In the genomic region with DNA sequence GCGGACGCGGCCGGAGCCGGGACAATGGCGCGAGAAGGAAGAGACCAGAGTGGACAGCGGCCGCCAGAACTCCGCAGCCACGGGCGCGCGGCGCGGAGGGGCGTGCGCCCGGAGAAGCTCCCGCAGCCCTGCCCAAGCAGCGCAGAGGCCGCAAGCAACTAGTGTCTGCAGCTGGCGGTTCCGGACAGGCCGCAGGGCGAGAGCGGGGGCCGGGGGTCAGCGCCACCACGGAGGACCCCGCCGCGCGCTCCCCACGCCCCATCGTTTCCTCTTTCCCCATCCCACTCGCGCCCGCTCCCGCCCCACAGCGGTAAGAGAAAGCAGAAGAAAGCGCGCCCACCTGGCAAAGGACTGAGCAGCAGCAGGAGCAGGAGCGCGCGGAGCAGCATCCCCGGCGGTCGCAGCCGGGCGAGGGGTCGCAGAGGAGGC, we compare ENCODE assay signal across 8 cellular contexts. TPM values are rescaled to one million over a fixed set of nuclear protein-coding genes. Genes with fewer than 3 reads are reported as not detected.
DNase-seq lines count a peak whose midpoint lies in the region; ATAC-seq and TF ChIP-seq lines count a peak whose summit lies in the region.

No MANE protein-coding gene starts in this region.

- no peak for TF ChIP-seq CTCF in ascending aorta (IDR thresholded peaks at IDR 0.05)

- ATAC-seq in stimulated activated effector memory CD8-positive, alpha-beta T cell treated with anti-CD3 and anti-CD28 coated beads, Interleukin-12 subunit alpha, Interleukin-12 subunit beta, amount 100 ng/mL, for 72 hours, result peak; percentile 40
- ATAC-seq in HG02981 (IDR thresholded peaks at IDR 0.05; ENCODE audit: unreplicated experiment) (no peak), HG03175 (IDR thresholded peaks at IDR 0.05; ENCODE audit: unreplicated experiment) (no peak)

- no peaks in the 10 kb centered on the region for H3K36me3 Mint-ChIP-seq in stimulated activated effector memory CD8-positive, alpha-beta T cell treated with anti-CD3 and anti-CD28 coated beads, Interleukin-12 subunit alpha, Interleukin-12 subunit beta, amount 100 ng/mL, for 72 hours

- H3K36me3 ChIP-seq in ascending aorta, result no peaks in the 10 kb centered on the region

- peaks cover 5% of the 10 kb centered on the region for H3K4me1 Mint-ChIP-seq in stimulated activated effector memory CD8-positive, alpha-beta T cell treated with anti-CD3 and anti-CD28 coated beads, Interleukin-12 subunit alpha, Interleukin-12 subunit beta, amount 100 ng/mL, for 72 hours

- H3K9me3 ChIP-seq in ascending aorta, result no peaks in the 10 kb centered on the region
- H3K9me3 ChIP-seq in iPS-18c (ENCODE audit: control insufficient read depth, insufficient read depth, low read length), result no peaks in the 10 kb centered on the region

- H3K27me3 ChIP-seq in ascending aorta, result no peaks in the 10 kb centered on the region

- H3K4me3 ChIP-seq in ascending aorta (peak overlapping the region; percentile 80 to 100), iPS-18c (ENCODE audit: insufficient read depth, low read depth, low read length) (peak overlapping the region; percentile 68)

- H3K9me3 Mint-ChIP-seq in stimulated activated effector memory CD8-positive, alpha-beta T cell treated with anti-CD3 and anti-CD28 coated beads, Interleukin-12 subunit alpha, Interleukin-12 subunit beta, amount 100 ng/mL, for 72 hours, result no peaks in the 10 kb centered on the region

- H3K4me3 Mint-ChIP-seq in stimulated activated effector memory CD8-positive, alpha-beta T cell treated with anti-CD3 and anti-CD28 coated beads, Interleukin-12 subunit alpha, Interleukin-12 subunit beta, amount 100 ng/mL, for 72 hours, result no peak overlapping the region

- H3K27ac ChIP-seq in ascending aorta, result peak overlapping the region; percentile 49 to 72

- DNase-seq in NCI-H82 (lab: John Stamatoyannopoulos, UW) (peak; percentile 67), NCI-H82 treated with DMSO at 0.1 percent for 48 hours (lab: John Stamatoyannopoulos, UW; ENCODE audit: unreplicated experiment) (no peak), NCI-H1105 (lab: John Stamatoyannopoulos, UW) (peak; percentile 18), ascending aorta (ENCODE audit: low spot score in 2 of 2) (no peak)
- peak in 1 of 2 donors; percentile 2 for DNase-seq in stimulated activated effector memory CD8-positive, alpha-beta T cell treated with anti-CD3 and anti-CD28 coated beads, Interleukin-12 subunit alpha, Interleukin-12 subunit beta, amount 100 ng/mL, for 72 hours (ENCODE audit: low spot score in 2 of 2)

- no peak overlapping the region for H3K27ac Mint-ChIP-seq in stimulated activated effector memory CD8-positive, alpha-beta T cell treated with anti-CD3 and anti-CD28 coated beads, Interleukin-12 subunit alpha, Interleukin-12 subunit beta, amount 100 ng/mL, for 72 hours

- intact Hi-C loops in ascending aorta (cut with DNase I), result no loop called here

- no peaks in the 10 kb centered on the region for H3K4me1 ChIP-seq in ascending aorta

RNA-seq across cellular contexts. Expression of gene PRTG, which starts 0.4 kb away (rescaled TPM):
- total RNA-seq in ascending aorta, result 0.21 TPM

Comparison
In these comparisons a context has a peak if more than half of its experiments do, and no peak if none do; other contexts are left out.
1. DNase-seq: peak in NCI-H82 (single experiment) and NCI-H1105 (single experiment); none in NCI-H82 treated with DMSO at 0.1 percent for 48 hours (single experiment) and ascending aorta (0 of 2).